9 cellular contexts compared by ENCODE assay signal in the genomic region with DNA sequence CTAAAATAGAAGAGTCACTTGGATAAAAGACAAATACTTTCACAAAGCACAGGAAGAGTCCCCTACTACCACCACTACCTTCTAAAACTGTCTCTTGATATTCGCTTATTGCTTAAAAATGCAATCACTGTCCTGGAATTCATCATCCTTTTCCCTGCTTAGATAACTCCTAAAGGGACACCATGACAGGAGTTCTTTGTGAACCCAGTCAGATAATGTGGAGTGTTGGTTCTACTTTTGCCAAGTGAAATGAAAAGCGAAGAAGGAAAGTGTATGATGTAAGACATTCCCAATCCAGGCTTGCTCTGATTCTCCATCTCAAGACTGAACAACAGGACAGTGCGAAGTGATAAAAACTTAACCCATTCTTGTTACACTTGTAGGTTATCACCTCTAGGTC.
"Had no signal": no experiment of that assay in that cellular context is flagged by ENCODE, and none has a peak within 500 bp of the region (broad histone marks: within the 10 kb centered on the region; RNA-seq: fewer than 3 reads in every experiment).

No MANE protein-coding gene starts in this region.

- DNase-seq: GM23248, H7, HFFc6, KBM-7 had no signal

- H2AFZ ChIP-seq: GM23248 had no signal

- FAIRE-seq: HepG2 had no signal

- H3K27ac ChIP-seq: GM23248, HL-60 had no signal

- H3K27me3 Mint-ChIP-seq: IgD-negative memory B cell had no signal

- H3K4me3 Mint-ChIP-seq: HFFc6, IgD-negative memory B cell had no signal

- ATAC-seq: HCT116, HepG2 had no signal

- H3K27ac Mint-ChIP-seq: HFFc6, IgD-negative memory B cell had no signal

- H3K4me1 Mint-ChIP-seq: IgD-negative memory B cell had no signal

- H3K4me3 ChIP-seq: GM23248, HAP-1 had no signal

- H3K9me3 ChIP-seq: HAP-1 had no signal

- H3K9me3 Mint-ChIP-seq: HFFc6, IgD-negative memory B cell had no signal

- H3K36me3 ChIP-seq: HAP-1 had no signal
